21 cellular contexts compared by ENCODE assay signal in the genomic region with DNA sequence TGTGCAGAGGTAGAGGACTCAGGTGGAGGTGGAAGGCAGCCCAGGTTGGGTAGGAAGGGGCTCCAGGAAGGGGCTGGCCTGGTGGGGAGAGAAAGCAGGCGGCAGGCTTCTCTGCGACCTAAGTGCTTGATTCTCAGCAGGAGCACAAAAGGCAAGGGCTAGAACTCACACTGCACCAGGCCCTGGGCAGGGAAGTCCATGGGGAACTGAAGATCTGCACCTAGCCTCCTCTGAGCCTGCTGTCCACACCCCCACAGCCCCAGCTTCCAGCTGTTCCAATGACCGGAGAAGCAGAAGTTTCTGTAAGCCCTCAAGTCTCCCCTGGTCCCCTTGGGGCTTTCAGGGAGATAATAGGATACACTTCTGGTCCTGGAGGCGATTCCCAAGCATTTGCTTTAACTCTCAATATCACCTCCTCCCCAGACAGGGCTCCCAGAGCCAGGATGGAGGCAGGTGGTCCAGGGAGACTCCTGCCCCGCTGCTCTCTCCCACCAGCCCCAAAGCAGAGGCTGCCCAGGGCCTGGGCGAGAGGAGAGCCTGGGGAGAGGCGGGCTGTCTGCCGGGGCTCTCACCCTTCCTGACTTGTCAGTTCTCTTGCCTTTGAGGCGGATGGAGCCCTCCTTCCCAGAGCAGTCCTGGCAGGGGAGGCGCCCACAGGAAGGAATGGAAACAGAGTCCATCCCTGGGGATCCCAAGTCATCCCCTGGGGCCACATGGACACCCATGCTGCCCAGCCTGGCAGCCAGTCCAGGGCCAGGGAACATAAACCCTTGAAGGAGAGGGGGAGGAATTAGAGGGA.
DNase-seq lines count a peak whose midpoint lies in the region; ATAC-seq and TF ChIP-seq lines count a peak whose summit lies in the region.
"Had no signal": no experiment of that assay in that cellular context is flagged by ENCODE, and none has a peak within 500 bp of the region (broad histone marks: within the 10 kb centered on the region; RNA-seq: fewer than 3 reads in every experiment).

No MANE protein-coding gene starts in this region.

- no peak overlapping the region for H2AFZ ChIP-seq in hepatocyte
- no peak overlapping the region for H2AFZ ChIP-seq in OCI-LY7 (ENCODE audit: low read length)
- H2AFZ ChIP-seq: GM23248 had no signal

- no peaks in the 10 kb centered on the region for H3K9me2 ChIP-seq in hepatocyte (replicated peaks; ENCODE audit: insufficient read depth)
- H3K9me2 ChIP-seq in OCI-LY7 (ENCODE audit: insufficient read depth, low read length), result no peaks in the 10 kb centered on the region
- H3K9me2 ChIP-seq: SK-N-SH had no signal

- H3K27me3 ChIP-seq in BLaER1 treated with 17β-estradiol and CSF1 and Interleukin-3, amounts not matched to agents 10 nM and 100 nM, result peaks cover 38 to 65% (median 46%) of the 10 kb centered on the region in 11 experiments
- no peaks in the 10 kb centered on the region for H3K27me3 ChIP-seq in WERI-Rb-1 (ENCODE audit: insufficient read depth, low read depth, severe bottlenecking)
- H3K27me3 ChIP-seq in hepatocyte, result peaks cover 10% of the 10 kb centered on the region
- H3K27me3 ChIP-seq: Peyer's patch had no signal

- DNase-seq in NCI-H524 (lab: John Stamatoyannopoulos, UW) (peak; percentile 93 to 98), WERI-Rb-1 (no peak), neural crest cell (ENCODE audit: low read depth, low spot score) (no peak), hepatocyte (ENCODE audit: low spot score) (no peak), OCI-LY7 (ENCODE audit: low spot score) (no peak)
- DNase-seq: DMS53, GM23248, NCI-H1048, NCI-H1417, NCI-H1694 treated with DMSO at 0.1 percent for 48 hours, NCI-H2081 treated with DMSO at 0.1 percent for 48 hours, NCI-H526, OCI-M1, Peyer's patch, SK-N-SH, T-helper 17 cell had no signal

- no peak for ATAC-seq in GM18502 (IDR thresholded peaks at IDR 0.05; ENCODE audit: poor library complexity, unreplicated experiment)
- ATAC-seq: T-helper 17 cell had no signal

- H3K36me3 Mint-ChIP-seq in neural crest cell (ENCODE audit: low read depth), result no peaks in the 10 kb centered on the region
- H3K36me3 Mint-ChIP-seq: CD14-positive monocyte had no signal

- intact Hi-C loops in OCI-LY7 (cut with micrococcal nuclease; ENCODE audit: unreplicated experiment), result no loop called here

- H3K9ac ChIP-seq in BLaER1 treated with 17β-estradiol and CSF1 and Interleukin-3, amounts not matched to agents 10 nM and 100 nM, result peak overlapping the region in 1 of 11 experiments; percentile 33; a peak in 1 of 22 replicates
- H3K9ac ChIP-seq: GM23248, SK-N-SH had no signal

- peak overlapping the region; percentile 43 for H3K27ac Mint-ChIP-seq in neural crest cell (ENCODE audit: unreplicated experiment)
- H3K27ac Mint-ChIP-seq: CD14-positive monocyte, T-helper 17 cell had no signal

- no peaks in the 10 kb centered on the region for H3K9me3 Mint-ChIP-seq in neural crest cell

- H3K27me3 Mint-ChIP-seq in neural crest cell (ENCODE audit: low read depth), result peaks cover 4% of the 10 kb centered on the region

- H3K4me1 ChIP-seq in BLaER1 treated with 17β-estradiol and CSF1 and Interleukin-3, amounts not matched to agents 10 nM and 100 nM, result peaks cover 0 to 67% (median 59%) of the 10 kb centered on the region in 10 experiments; a peak in 17 of 20 replicates
- H3K4me1 ChIP-seq in hepatocyte (ENCODE audit: insufficient read depth), result no peaks in the 10 kb centered on the region
- no peaks in the 10 kb centered on the region for H3K4me1 ChIP-seq in OCI-LY7 (ENCODE audit: insufficient read depth, low read length, poor library complexity, severe bottlenecking)
- H3K4me1 ChIP-seq: HAP-1, Peyer's patch had no signal

- TF ChIP-seq CTCF in WERI-Rb-1 (IDR thresholded peaks at IDR 0.05; ENCODE audit: low read depth, low read length) (no peak), neural crest cell (conservative IDR thresholded peaks at IDR 0.05) (no peak), hepatocyte (IDR thresholded peaks at IDR 0.05; ENCODE audit: poor library complexity) (no peak), OCI-LY7 (conservative IDR thresholded peaks at IDR 0.05; ENCODE audit: low read length) (no peak)

- POLR2A ChIA-PET in OCI-LY7 (lab: Charles Lee), result no interaction called here

- H3K9me3 ChIP-seq in BLaER1 treated with 17β-estradiol and CSF1 and Interleukin-3, amounts not matched to agents 10 nM and 100 nM (replicated peaks in 1 of 11), result no peaks in the 10 kb centered on the region
- H3K9me3 ChIP-seq in WERI-Rb-1 (ENCODE audit: severe bottlenecking) (no peaks in the 10 kb centered on the region), hepatocyte (ENCODE audit: low read depth) (no peaks in the 10 kb centered on the region), OCI-LY7 (ENCODE audit: low read length) (no peaks in the 10 kb centered on the region)
- H3K9me3 ChIP-seq: HAP-1, Peyer's patch, SK-N-SH had no signal

- H4K20me1 ChIP-seq in BLaER1 treated with 17β-estradiol and CSF1 and Interleukin-3, amounts not matched to agents 10 nM and 100 nM, result peaks cover 0 to 19% (median 0%) of the 10 kb centered on the region in 11 experiments; a peak in 4 of 22 replicates
- H4K20me1 ChIP-seq in hepatocyte (ENCODE audit: insufficient read depth, poor library complexity, severe bottlenecking) (no peaks in the 10 kb centered on the region), OCI-LY7 (ENCODE audit: insufficient read depth, low read length) (no peaks in the 10 kb centered on the region; the same call in 1 of the 2 replicates)

- CTCF ChIA-PET in OCI-LY7 (lab: Charles Lee; ENCODE audit: unreplicated experiment), result no interaction called here

- H3K36me3 ChIP-seq in BLaER1 treated with 17β-estradiol and CSF1 and Interleukin-3, amounts not matched to agents 10 nM and 100 nM, result no peaks in the 10 kb centered on the region
- H3K36me3 ChIP-seq in WERI-Rb-1 (peaks cover 24% of the 10 kb centered on the region), hepatocyte (replicated peaks; ENCODE audit: insufficient read depth, low read depth) (no peaks in the 10 kb centered on the region), OCI-LY7 (ENCODE audit: insufficient read depth, low read length) (no peaks in the 10 kb centered on the region)
- H3K36me3 ChIP-seq: HAP-1, Peyer's patch had no signal

- H3K4me2 ChIP-seq in BLaER1 treated with 17β-estradiol and CSF1 and Interleukin-3, amounts not matched to agents 10 nM and 100 nM, result peak overlapping the region in 9 of 11 experiments; percentile 28 to 77 (median 60); a peak in 18 of 22 replicates
- H3K4me2 ChIP-seq in hepatocyte (no peak overlapping the region), OCI-LY7 (ENCODE audit: low read length) (no peak overlapping the region)
- H3K4me2 ChIP-seq: SK-N-SH had no signal

- WGBS in hepatocyte (ENCODE audit: low lambda C conversion rate, missing lambda C conversion rate), result 79% methylated on average over 8 of the region's 10 CpGs

- H3K79me2 ChIP-seq in hepatocyte (no peaks in the 10 kb centered on the region), OCI-LY7 (ENCODE audit: insufficient read depth, low read depth, low read length) (no peaks in the 10 kb centered on the region)

- H3K4me1 Mint-ChIP-seq in neural crest cell, result peaks cover 10% of the 10 kb centered on the region
- H3K4me1 Mint-ChIP-seq: CD14-positive monocyte had no signal

- no peak overlapping the region for H3K4me3 Mint-ChIP-seq in neural crest cell
- H3K4me3 Mint-ChIP-seq: CD14-positive monocyte, T-helper 17 cell had no signal

- no TSS peak for BruUV-seq in OCI-LY7 (replicated peaks; lab: Mats Ljungman, UMichigan)

- no peak overlapping the region for H3K27ac ChIP-seq in BLaER1 treated with 17β-estradiol and CSF1 and Interleukin-3, amounts not matched to agents 10 nM and 100 nM
- peak overlapping the region; percentile 52 for H3K27ac ChIP-seq in WERI-Rb-1
- no peak overlapping the region for H3K27ac ChIP-seq in hepatocyte
- no peak overlapping the region for H3K27ac ChIP-seq in OCI-LY7 (ENCODE audit: low read depth, low read length, poor library complexity, severe bottlenecking)
- H3K27ac ChIP-seq: GM23248, HL-60, Peyer's patch had no signal

- H3K4me3 ChIP-seq in BLaER1 treated with 17β-estradiol and CSF1 and Interleukin-3, amounts not matched to agents 10 nM and 100 nM, result no peak overlapping the region
- H3K4me3 ChIP-seq in WERI-Rb-1 (ENCODE audit: low read depth, low read length) (no peak overlapping the region), hepatocyte (no peak overlapping the region), OCI-LY7 (ENCODE audit: low read depth, low read length, poor library complexity, severe bottlenecking) (no peak overlapping the region)
- H3K4me3 ChIP-seq: GM23248, HAP-1, Peyer's patch had no signal

Comparison
In these comparisons a context has a peak if more than half of its experiments do, and no peak if none do; other contexts are left out.
1. H3K4me2 ChIP-seq: peak in BLaER1 treated with 17β-estradiol and CSF1 and Interleukin-3, amounts not matched to agents 10 nM and 100 nM (9 of 11); none in hepatocyte (single experiment) and OCI-LY7 (single experiment).
2. DNase-seq: peak in NCI-H524 (2 of 2); none in WERI-Rb-1 (single experiment), neural crest cell (single experiment), hepatocyte (single experiment) and OCI-LY7 (single experiment).